Comparison of ENCODE assay signal across 1 cellular context in the genomic region with DNA sequence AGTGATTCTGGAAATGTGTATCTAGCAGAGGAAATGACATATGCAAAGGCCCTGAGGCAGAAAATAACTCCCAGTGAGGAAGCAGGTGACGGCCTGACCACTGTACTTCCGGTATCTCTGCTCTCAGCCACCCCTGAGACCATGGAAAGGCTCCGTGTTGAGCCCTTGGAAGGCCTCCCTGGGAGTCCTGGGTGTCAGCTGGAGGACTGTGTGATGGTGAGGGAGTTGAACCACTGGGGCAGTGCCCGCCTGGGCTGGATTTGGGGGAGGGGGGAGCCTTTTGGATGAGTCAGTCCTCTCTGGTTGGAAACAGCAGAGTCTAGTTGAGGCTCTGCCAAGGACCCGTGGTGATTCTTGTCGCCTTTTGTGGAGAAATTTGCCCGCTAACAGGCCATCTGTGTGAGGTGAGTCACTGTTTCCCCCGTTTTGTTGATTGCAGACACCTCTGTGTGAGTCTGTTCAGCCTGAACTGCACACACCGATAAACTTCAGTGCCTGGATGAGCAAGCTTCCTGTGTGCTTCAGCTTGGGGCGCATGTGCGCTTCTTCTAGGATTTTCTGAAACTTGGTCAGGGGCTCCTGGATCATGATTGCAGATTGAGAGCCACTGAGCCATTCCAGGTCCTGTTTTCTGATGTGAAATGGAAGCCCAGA.
TF ChIP-seq lines count a peak whose summit lies in the region.

No MANE protein-coding gene starts in this region.

TF ChIP-seq in K562, 482 proteins besides CTCF, POLR2A, EP300 and RAD21 (continued from another document and continues in another):
- TF ChIP-seq, protein P1, sequence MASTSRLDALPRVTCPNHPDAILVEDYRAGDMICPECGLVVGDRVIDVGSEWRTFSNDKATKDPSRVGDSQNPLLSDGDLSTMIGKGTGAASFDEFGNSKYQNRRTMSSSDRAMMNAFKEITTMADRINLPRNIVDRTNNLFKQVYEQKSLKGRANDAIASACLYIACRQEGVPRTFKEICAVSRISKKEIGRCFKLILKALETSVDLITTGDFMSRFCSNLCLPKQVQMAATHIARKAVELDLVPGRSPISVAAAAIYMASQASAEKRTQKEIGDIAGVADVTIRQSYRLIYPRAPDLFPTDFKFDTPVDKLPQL (IDR thresholded peaks at IDR 0.05; ENCODE audit: extremely low read depth, insufficient read length): no peak
- peak; percentile 98 for TF ChIP-seq FOSL1 (tag; conservative IDR thresholded peaks at IDR 0.05)
- no peak for TF ChIP-seq EWSR1 (IDR thresholded peaks at IDR 0.05; ENCODE audit: borderline replicate concordance, low read depth, partially characterized antibody)
- TF ChIP-seq ZC3H4 (CRISPR knock-in tag; IDR thresholded peaks at IDR 0.05; ENCODE audit: borderline replicate concordance): no peak
- TF ChIP-seq ZBTB26 (CRISPR knock-in tag; IDR thresholded peaks at IDR 0.05): no peak
- TF ChIP-seq SP2 (IDR thresholded peaks at IDR 0.05; ENCODE audit: extremely low read depth, low read depth, low read length, poor library complexity, severe bottlenecking): no peak
- no peak for TF ChIP-seq FOXK2 (conservative IDR thresholded peaks at IDR 0.05 in 1 of 2, IDR thresholded peaks at IDR 0.05 in 1 of 2; ENCODE audit: low read depth in 2 of 2)
- TF ChIP-seq RHOXF2B (CRISPR knock-in tag; conservative IDR thresholded peaks at IDR 0.05): no peak
- TF ChIP-seq, protein P2, sequence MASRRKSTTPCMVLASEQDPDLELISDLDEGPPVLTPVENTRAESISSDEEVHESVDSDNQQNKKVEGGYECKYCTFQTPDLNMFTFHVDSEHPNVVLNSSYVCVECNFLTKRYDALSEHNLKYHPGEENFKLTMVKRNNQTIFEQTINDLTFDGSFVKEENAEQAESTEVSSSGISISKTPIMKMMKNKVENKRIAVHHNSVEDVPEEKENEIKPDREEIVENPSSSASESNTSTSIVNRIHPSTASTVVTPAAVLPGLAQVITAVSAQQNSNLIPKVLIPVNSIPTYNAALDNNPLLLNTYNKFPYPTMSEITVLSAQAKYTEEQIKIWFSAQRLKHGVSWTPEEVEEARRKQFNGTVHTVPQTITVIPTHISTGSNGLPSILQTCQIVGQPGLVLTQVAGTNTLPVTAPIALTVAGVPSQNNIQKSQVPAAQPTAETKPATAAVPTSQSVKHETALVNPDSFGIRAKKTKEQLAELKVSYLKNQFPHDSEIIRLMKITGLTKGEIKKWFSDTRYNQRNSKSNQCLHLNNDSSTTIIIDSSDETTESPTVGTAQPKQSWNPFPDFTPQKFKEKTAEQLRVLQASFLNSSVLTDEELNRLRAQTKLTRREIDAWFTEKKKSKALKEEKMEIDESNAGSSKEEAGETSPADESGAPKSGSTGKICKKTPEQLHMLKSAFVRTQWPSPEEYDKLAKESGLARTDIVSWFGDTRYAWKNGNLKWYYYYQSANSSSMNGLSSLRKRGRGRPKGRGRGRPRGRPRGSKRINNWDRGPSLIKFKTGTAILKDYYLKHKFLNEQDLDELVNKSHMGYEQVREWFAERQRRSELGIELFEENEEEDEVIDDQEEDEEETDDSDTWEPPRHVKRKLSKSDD (conservative IDR thresholded peaks at IDR 0.05; ENCODE audit: low read length): no peak
- no peak for TF ChIP-seq ERF (CRISPR knock-in tag; IDR thresholded peaks at IDR 0.05)
- TF ChIP-seq ZNF253 (CRISPR knock-in tag; conservative IDR thresholded peaks at IDR 0.05): no peak
- peak; percentile 30; the same call in 1 of the 2 replicates for TF ChIP-seq ELF1 (tag; IDR thresholded peaks at IDR 0.05)
- TF ChIP-seq, protein P3, sequence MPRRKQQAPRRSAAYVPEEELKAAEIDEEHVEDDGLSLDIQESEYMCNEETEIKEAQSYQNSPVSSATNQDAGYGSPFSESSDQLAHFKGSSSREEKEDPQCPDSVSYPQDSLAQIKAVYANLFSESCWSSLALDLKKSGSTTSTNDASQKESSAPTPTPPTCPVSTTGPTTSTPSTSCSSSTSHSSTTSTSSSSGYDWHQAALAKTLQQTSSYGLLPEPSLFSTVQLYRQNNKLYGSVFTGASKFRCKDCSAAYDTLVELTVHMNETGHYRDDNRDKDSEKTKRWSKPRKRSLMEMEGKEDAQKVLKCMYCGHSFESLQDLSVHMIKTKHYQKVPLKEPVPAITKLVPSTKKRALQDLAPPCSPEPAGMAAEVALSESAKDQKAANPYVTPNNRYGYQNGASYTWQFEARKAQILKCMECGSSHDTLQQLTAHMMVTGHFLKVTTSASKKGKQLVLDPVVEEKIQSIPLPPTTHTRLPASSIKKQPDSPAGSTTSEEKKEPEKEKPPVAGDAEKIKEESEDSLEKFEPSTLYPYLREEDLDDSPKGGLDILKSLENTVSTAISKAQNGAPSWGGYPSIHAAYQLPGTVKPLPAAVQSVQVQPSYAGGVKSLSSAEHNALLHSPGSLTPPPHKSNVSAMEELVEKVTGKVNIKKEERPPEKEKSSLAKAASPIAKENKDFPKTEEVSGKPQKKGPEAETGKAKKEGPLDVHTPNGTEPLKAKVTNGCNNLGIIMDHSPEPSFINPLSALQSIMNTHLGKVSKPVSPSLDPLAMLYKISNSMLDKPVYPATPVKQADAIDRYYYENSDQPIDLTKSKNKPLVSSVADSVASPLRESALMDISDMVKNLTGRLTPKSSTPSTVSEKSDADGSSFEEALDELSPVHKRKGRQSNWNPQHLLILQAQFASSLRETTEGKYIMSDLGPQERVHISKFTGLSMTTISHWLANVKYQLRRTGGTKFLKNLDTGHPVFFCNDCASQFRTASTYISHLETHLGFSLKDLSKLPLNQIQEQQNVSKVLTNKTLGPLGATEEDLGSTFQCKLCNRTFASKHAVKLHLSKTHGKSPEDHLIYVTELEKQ (CRISPR knock-in tag; IDR thresholded peaks at IDR 0.05): no peak
- no peak for TF ChIP-seq MCM7 (IDR thresholded peaks at IDR 0.05)
- TF ChIP-seq RAD51 (IDR thresholded peaks at IDR 0.05; ENCODE audit: borderline replicate concordance, low read depth): no peak
- TF ChIP-seq NCOA6 (IDR thresholded peaks at IDR 0.05): no peak
- TF ChIP-seq, protein P4, sequence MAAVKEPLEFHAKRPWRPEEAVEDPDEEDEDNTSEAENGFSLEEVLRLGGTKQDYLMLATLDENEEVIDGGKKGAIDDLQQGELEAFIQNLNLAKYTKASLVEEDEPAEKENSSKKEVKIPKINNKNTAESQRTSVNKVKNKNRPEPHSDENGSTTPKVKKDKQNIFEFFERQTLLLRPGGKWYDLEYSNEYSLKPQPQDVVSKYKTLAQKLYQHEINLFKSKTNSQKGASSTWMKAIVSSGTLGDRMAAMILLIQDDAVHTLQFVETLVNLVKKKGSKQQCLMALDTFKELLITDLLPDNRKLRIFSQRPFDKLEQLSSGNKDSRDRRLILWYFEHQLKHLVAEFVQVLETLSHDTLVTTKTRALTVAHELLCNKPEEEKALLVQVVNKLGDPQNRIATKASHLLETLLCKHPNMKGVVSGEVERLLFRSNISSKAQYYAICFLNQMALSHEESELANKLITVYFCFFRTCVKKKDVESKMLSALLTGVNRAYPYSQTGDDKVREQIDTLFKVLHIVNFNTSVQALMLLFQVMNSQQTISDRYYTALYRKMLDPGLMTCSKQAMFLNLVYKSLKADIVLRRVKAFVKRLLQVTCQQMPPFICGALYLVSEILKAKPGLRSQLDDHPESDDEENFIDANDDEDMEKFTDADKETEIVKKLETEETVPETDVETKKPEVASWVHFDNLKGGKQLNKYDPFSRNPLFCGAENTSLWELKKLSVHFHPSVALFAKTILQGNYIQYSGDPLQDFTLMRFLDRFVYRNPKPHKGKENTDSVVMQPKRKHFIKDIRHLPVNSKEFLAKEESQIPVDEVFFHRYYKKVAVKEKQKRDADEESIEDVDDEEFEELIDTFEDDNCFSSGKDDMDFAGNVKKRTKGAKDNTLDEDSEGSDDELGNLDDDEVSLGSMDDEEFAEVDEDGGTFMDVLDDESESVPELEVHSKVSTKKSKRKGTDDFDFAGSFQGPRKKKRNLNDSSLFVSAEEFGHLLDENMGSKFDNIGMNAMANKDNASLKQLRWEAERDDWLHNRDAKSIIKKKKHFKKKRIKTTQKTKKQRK (IDR thresholded peaks at IDR 0.05; ENCODE audit: borderline replicate concordance, low read depth, low read length): no peak
- TF ChIP-seq ZNF217 (CRISPR knock-in tag; IDR thresholded peaks at IDR 0.05): no peak
- no peak for TF ChIP-seq MEIS2 (IDR thresholded peaks at IDR 0.05; ENCODE audit: partially characterized antibody)
- no peak for TF ChIP-seq HCFC1 (IDR thresholded peaks at IDR 0.05; ENCODE audit: low read depth, low read length)
- no peak for TF ChIP-seq DMBX1 (CRISPR knock-in tag; IDR thresholded peaks at IDR 0.05; ENCODE audit: borderline replicate concordance)
- no peak for TF ChIP-seq SRSF1 (IDR thresholded peaks at IDR 0.05; ENCODE audit: low read depth, low read length)
- TF ChIP-seq NCOR1 (IDR thresholded peaks at IDR 0.05): peak; percentile 66
- peak; percentile 93 for TF ChIP-seq RBM25 (IDR thresholded peaks at IDR 0.05; ENCODE audit: low read depth, low read length, severe bottlenecking)
- no peak for TF ChIP-seq ZKSCAN3 (CRISPR knock-in tag; IDR thresholded peaks at IDR 0.05)
- TF ChIP-seq SRSF7 (optimal IDR thresholded peaks at IDR 0.05; ENCODE audit: low read depth, low read length): no peak
- TF ChIP-seq, protein P5, sequence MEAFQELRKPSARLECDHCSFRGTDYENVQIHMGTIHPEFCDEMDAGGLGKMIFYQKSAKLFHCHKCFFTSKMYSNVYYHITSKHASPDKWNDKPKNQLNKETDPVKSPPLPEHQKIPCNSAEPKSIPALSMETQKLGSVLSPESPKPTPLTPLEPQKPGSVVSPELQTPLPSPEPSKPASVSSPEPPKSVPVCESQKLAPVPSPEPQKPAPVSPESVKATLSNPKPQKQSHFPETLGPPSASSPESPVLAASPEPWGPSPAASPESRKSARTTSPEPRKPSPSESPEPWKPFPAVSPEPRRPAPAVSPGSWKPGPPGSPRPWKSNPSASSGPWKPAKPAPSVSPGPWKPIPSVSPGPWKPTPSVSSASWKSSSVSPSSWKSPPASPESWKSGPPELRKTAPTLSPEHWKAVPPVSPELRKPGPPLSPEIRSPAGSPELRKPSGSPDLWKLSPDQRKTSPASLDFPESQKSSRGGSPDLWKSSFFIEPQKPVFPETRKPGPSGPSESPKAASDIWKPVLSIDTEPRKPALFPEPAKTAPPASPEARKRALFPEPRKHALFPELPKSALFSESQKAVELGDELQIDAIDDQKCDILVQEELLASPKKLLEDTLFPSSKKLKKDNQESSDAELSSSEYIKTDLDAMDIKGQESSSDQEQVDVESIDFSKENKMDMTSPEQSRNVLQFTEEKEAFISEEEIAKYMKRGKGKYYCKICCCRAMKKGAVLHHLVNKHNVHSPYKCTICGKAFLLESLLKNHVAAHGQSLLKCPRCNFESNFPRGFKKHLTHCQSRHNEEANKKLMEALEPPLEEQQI (IDR thresholded peaks at IDR 0.05): no peak
- no peak for TF ChIP-seq EHMT2 (IDR thresholded peaks at IDR 0.05)
- no peak for TF ChIP-seq BACH1 (tag; IDR thresholded peaks at IDR 0.05)
- no peak for TF ChIP-seq MTF1 (CRISPR knock-in tag; IDR thresholded peaks at IDR 0.05; ENCODE audit: borderline replicate concordance)
- no peak for TF ChIP-seq PML (IDR thresholded peaks at IDR 0.05; ENCODE audit: low read length)
- no peak for TF ChIP-seq NCOA2 (IDR thresholded peaks at IDR 0.05; ENCODE audit: partially characterized antibody in 2 of 2)
- no peak for TF ChIP-seq ZFP30 (CRISPR knock-in tag; IDR thresholded peaks at IDR 0.05; ENCODE audit: borderline replicate concordance)
- TF ChIP-seq, protein P6, sequence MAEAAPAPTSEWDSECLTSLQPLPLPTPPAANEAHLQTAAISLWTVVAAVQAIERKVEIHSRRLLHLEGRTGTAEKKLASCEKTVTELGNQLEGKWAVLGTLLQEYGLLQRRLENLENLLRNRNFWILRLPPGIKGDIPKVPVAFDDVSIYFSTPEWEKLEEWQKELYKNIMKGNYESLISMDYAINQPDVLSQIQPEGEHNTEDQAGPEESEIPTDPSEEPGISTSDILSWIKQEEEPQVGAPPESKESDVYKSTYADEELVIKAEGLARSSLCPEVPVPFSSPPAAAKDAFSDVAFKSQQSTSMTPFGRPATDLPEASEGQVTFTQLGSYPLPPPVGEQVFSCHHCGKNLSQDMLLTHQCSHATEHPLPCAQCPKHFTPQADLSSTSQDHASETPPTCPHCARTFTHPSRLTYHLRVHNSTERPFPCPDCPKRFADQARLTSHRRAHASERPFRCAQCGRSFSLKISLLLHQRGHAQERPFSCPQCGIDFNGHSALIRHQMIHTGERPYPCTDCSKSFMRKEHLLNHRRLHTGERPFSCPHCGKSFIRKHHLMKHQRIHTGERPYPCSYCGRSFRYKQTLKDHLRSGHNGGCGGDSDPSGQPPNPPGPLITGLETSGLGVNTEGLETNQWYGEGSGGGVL (CRISPR knock-in tag; IDR thresholded peaks at IDR 0.05): no peak
- TF ChIP-seq, protein P7, sequence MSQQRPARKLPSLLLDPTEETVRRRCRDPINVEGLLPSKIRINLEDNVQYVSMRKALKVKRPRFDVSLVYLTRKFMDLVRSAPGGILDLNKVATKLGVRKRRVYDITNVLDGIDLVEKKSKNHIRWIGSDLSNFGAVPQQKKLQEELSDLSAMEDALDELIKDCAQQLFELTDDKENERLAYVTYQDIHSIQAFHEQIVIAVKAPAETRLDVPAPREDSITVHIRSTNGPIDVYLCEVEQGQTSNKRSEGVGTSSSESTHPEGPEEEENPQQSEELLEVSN (IDR thresholded peaks at IDR 0.05; ENCODE audit: borderline replicate concordance in 1 of 2, extremely low read depth in 1 of 2, insufficient read depth in 1 of 2, insufficient read length in 1 of 2, low read depth in 1 of 2, low read length in 1 of 2, poor library complexity in 1 of 2, severe bottlenecking in 1 of 2): peak in 1 of 2 experiments; percentile 49
- no peak for TF ChIP-seq THRAP3 (IDR thresholded peaks at IDR 0.05; ENCODE audit: borderline replicate concordance)
- no peak for TF ChIP-seq SMAD1 (IDR thresholded peaks at IDR 0.05; ENCODE audit: low read depth, low read length, partially characterized antibody)
- no peak for TF ChIP-seq ZNF695 (CRISPR knock-in tag; IDR thresholded peaks at IDR 0.05)
- TF ChIP-seq, protein P8, sequence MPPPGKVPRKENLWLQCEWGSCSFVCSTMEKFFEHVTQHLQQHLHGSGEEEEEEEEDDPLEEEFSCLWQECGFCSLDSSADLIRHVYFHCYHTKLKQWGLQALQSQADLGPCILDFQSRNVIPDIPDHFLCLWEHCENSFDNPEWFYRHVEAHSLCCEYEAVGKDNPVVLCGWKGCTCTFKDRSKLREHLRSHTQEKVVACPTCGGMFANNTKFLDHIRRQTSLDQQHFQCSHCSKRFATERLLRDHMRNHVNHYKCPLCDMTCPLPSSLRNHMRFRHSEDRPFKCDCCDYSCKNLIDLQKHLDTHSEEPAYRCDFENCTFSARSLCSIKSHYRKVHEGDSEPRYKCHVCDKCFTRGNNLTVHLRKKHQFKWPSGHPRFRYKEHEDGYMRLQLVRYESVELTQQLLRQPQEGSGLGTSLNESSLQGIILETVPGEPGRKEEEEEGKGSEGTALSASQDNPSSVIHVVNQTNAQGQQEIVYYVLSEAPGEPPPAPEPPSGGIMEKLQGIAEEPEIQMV (tag; conservative IDR thresholded peaks at IDR 0.05; ENCODE audit: low read depth): no peak
